In genomic region chr16:30472328-30472942, GRCh38 we compare ENCODE assay signal across 8 cellular contexts. TPM values are rescaled to one million over a fixed set of nuclear protein-coding genes. Genes with fewer than 3 reads are reported as not detected.
DNase-seq lines count a peak whose midpoint lies in the region; ATAC-seq and TF ChIP-seq lines count a peak whose summit lies in the region.

Gene ITGAL (plus strand): TSS chr16:30472742. CDS start chr16:30472838, 96 bp downstream.

- ATAC-seq in HG03439 (IDR thresholded peaks at IDR 0.05; ENCODE audit: unreplicated experiment): peak; percentile 43
- peak; percentile 55 for ATAC-seq in esophagus mucosa
- no peak for ATAC-seq in HG02884 (IDR thresholded peaks at IDR 0.05; ENCODE audit: unreplicated experiment)

- POLR2A ChIA-PET in HEK293T (lab: Yijun Ruan, JAX): no interaction called here

- in situ Hi-C loops in GM18951 (cut with MboI; ENCODE audit: low sequenced_read_pairs, unreplicated experiment): no loop called here

- DNase-seq in activated CD4-positive, alpha-beta T cell treated with anti-CD3 and anti-CD28 coated beads for 48 hours: peak; percentile 87
- DNase-seq in stimulated activated CD4-positive, alpha-beta T cell treated with anti-CD3 and anti-CD28 coated beads, Interleukin-2, amount 100 ng/mL, for 4 hours (ENCODE audit: low read depth): peak; percentile 74
- DNase-seq in D341Med (ENCODE audit: low spot score) (no peak), HEK293T (ENCODE audit: extremely low spot score) (no peak)

- peak; percentile 47 for TF ChIP-seq POLR2A in GM18951 (IDR thresholded peaks at IDR 0.05; ENCODE audit: extremely low read depth, insufficient read depth, insufficient read length)

- CTCF ChIA-PET in HEK293T (lab: Yijun Ruan, JAX): interaction anchor here (1.1 kb wide), 1 partner anchor 22 kb away, joined by 3 read pairs; no protein-coding TSS in a partner anchor

TF ChIP-seq in HEK293T, 16 proteins besides CTCF, POLR2A, EP300 and RAD21:
- TF ChIP-seq PKNOX1 (IDR thresholded peaks at IDR 0.05) (no peak), L3MBTL2 (conservative IDR thresholded peaks at IDR 0.05) (no peak), LEF1 (IDR thresholded peaks at IDR 0.05; ENCODE audit: borderline replicate concordance) (no peak), CTBP1 (IDR thresholded peaks at IDR 0.05; ENCODE audit: borderline replicate concordance) (no peak), BHLHE40 (IDR thresholded peaks at IDR 0.05; ENCODE audit: borderline replicate concordance) (no peak), FOXK2 (IDR thresholded peaks at IDR 0.05) (no peak), NFRKB (IDR thresholded peaks at IDR 0.05) (no peak), HDGF (IDR thresholded peaks at IDR 0.05; ENCODE audit: borderline replicate concordance) (no peak), ZNF384 (IDR thresholded peaks at IDR 0.05) (no peak), SUZ12 (IDR thresholded peaks at IDR 0.05) (no peak), SP1 (IDR thresholded peaks at IDR 0.05) (no peak)

RNA-seq across cellular contexts. Expression of gene ITGAL, which starts in this region (rescaled TPM):
- total RNA-seq in esophagus mucosa: 2.0 TPM

Comparison
In these comparisons a context has a peak if more than half of its experiments do, and no peak if none do; other contexts are left out.
1. DNase-seq: peak in activated CD4-positive, alpha-beta T cell treated with anti-CD3 and anti-CD28 coated beads for 48 hours (single experiment) and stimulated activated CD4-positive, alpha-beta T cell treated with anti-CD3 and anti-CD28 coated beads, Interleukin-2, amount 100 ng/mL, for 4 hours (single experiment); none in D341Med (single experiment) and HEK293T (single experiment).